8 cellular contexts compared by ENCODE assay signal in the genomic region with DNA sequence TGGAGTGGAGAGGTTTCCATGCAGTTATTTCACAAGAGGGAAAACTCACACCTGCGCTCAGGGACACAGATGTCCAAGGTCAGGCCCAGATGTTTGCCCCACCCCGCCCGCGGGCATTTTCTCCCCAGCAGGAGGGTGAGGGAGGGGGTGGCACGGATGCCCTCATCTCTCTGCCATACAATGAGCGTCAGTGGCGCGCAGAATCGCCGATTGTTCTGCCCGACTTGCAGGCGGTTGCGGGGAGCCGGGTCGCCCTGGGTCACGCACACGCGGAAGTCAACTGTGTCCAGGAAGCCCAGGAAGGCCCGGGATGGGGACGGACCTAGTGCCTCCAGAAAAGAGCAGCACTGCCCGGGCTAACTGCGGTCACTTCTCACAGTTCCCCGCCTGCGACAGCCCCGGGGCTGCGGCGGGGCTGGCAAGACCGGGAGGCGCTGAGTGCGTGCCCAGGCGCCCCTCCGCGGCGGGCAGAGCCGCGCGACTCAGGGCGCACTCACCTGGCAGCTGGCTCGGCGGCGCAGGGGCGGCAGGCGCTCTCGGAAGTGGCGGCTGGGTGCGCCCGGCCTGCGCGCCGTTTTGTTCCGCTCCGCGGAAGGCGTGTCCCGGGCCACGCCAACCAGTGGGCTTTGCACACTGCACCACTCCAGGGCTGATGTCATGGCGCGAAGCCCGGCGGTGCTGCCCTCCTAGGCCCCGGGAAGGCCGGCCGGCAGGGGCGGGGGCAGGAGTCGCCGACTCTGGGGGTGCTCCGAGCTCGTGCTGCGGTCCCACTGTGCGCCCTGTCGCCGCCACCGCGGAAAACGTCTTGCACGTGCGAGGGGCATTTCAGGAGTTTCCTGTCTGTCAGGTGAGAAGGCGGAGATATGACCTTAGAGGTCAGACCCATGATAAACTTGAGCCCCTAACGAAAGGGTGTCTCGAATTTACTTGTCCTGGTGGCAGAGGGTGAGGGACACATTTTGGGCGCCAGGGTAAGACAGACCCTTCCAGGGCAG. TPM values are rescaled to one million over a fixed set of nuclear protein-coding genes. Genes with fewer than 3 reads are reported as not detected.
DNase-seq lines count a peak whose midpoint lies in the region; ATAC-seq and TF ChIP-seq lines count a peak whose summit lies in the region.

A gene (minus strand): TSS at position 551 of the 995 bp plus-strand sequence. CDS start 10,820 bp downstream, outside the sequence.

- intact Hi-C loops in CD4-positive, alpha-beta memory T cell (cut with micrococcal nuclease): loop anchor here (1.0 kb wide), 1 partner anchor 25 kb away; no protein-coding TSS in a partner anchor
- intact Hi-C loops in OCI-LY7 (cut with micrococcal nuclease; ENCODE audit: unreplicated experiment): loop anchor here (5.0 kb wide), 1 partner anchor 485 kb away; a partner anchor contains a TSS
- intact Hi-C loops in esophagus squamous epithelium (cut with DNase I): no loop called here

- no peaks in the 10 kb centered on the region for H3K9me3 ChIP-seq in CD4-positive, alpha-beta memory T cell (ENCODE audit: control insufficient read depth in 1 of 2, low read length in 2 of 2)
- H3K9me3 ChIP-seq in OCI-LY7 (ENCODE audit: low read length): no peaks in the 10 kb centered on the region
- H3K9me3 ChIP-seq in esophagus squamous epithelium: no peaks in the 10 kb centered on the region

- peak in 3 of 4 donors; percentile 30 to 97 (median 93) for TF ChIP-seq POLR2A in esophagus squamous epithelium (IDR thresholded peaks at IDR 0.05)

- peaks cover 0 to 2% of the 10 kb centered on the region in 2 donors for H3K36me3 Mint-ChIP-seq in CD4-positive, alpha-beta memory T cell
- no peaks in the 10 kb centered on the region for H3K36me3 Mint-ChIP-seq in naive B cell
- peaks cover 6% of the 10 kb centered on the region for H3K36me3 Mint-ChIP-seq in stimulated activated memory B cell treated with anti-CD40 and anti-IgM and Interleukin-4, amounts not matched to agents 10 μg/mL and 1 μg/mL and 100 μg/mL, for 72 hours

- H3K27ac ChIP-seq in CD4-positive, alpha-beta memory T cell (ENCODE audit: low read depth, low read length): peak within 1 kb of the TSS; percentile 70
- H3K27ac ChIP-seq in OCI-LY7 (ENCODE audit: low read depth, low read length, poor library complexity, severe bottlenecking): peak within 1 kb of the TSS; percentile 59
- peak within 1 kb of the TSS; percentile 90 to 97 (median 92) for H3K27ac ChIP-seq in esophagus squamous epithelium

- peak within 1 kb of the TSS; percentile 79 for H3K4me2 ChIP-seq in OCI-LY7 (ENCODE audit: low read length)

- H3K4me1 ChIP-seq in CD4-positive, alpha-beta memory T cell (ENCODE audit: insufficient read depth, low read length): peaks cover 37% of the 10 kb centered on the region
- H3K4me1 ChIP-seq in OCI-LY7 (ENCODE audit: insufficient read depth, low read length, poor library complexity, severe bottlenecking) (peaks cover 96% of the 10 kb centered on the region), esophagus squamous epithelium (peaks cover 18 to 75% (median 47%) of the 10 kb centered on the region in 3 donors)

- H3K9me2 ChIP-seq in OCI-LY7 (ENCODE audit: insufficient read depth, low read length): no peaks in the 10 kb centered on the region

- H3K36me3 ChIP-seq in CD4-positive, alpha-beta memory T cell (ENCODE audit: insufficient read depth, low read length): no peaks in the 10 kb centered on the region
- no peaks in the 10 kb centered on the region for H3K36me3 ChIP-seq in OCI-LY7 (ENCODE audit: insufficient read depth, low read length)
- H3K36me3 ChIP-seq in esophagus squamous epithelium: peaks cover 0 to 6% (median 0%) of the 10 kb centered on the region in 3 donors

- H2AFZ ChIP-seq in OCI-LY7 (ENCODE audit: low read length): peak within 1 kb of the TSS; percentile 76

- peaks cover 33% of the 10 kb centered on the region; the same call in 1 of the 2 replicates for H3K79me2 ChIP-seq in OCI-LY7 (ENCODE audit: insufficient read depth, low read depth, low read length)

- CTCF ChIA-PET in CD4-positive, alpha-beta memory T cell (lab: Charles Lee; ENCODE audit: partially characterized antibody): interaction anchor here (0.8 to 24.2 kb wide), 3 partner anchors 21 to 59 kb away, joined by 3 to 714 read pairs (median 3); no protein-coding TSS in a partner anchor
- CTCF ChIA-PET in OCI-LY7 (lab: Charles Lee; ENCODE audit: unreplicated experiment): interaction anchor here (0.6 to 2.3 kb wide), 3 partner anchors 25 to 336 kb away, joined by 3 to 12 read pairs (median 4); no protein-coding TSS in a partner anchor

- peak within 1 kb of the TSS; percentile 91 to 94 (median 92) for H3K4me3 Mint-ChIP-seq in CD4-positive, alpha-beta memory T cell
- H3K4me3 Mint-ChIP-seq in naive B cell: peak within 1 kb of the TSS; percentile 84 to 95 (median 90)
- peak within 1 kb of the TSS; percentile 86 for H3K4me3 Mint-ChIP-seq in stimulated activated memory B cell treated with anti-CD40 and anti-IgM and Interleukin-4, amounts not matched to agents 10 μg/mL and 1 μg/mL and 100 μg/mL, for 72 hours

- peak within 1 kb of the TSS; percentile 8 to 83 for H3K4me3 ChIP-seq in CD4-positive, alpha-beta memory T cell (ENCODE audit: low read length in 2 of 2)
- peak within 1 kb of the TSS; percentile 80 for H3K4me3 ChIP-seq in OCI-LY7 (ENCODE audit: low read depth, low read length, poor library complexity, severe bottlenecking)
- H3K4me3 ChIP-seq in esophagus squamous epithelium: peak within 1 kb of the TSS; percentile 60 to 92 (median 62)

- H3K27me3 ChIP-seq in CD4-positive, alpha-beta memory T cell (ENCODE audit: insufficient read depth, low read length): no peaks in the 10 kb centered on the region
- H3K27me3 ChIP-seq in esophagus squamous epithelium: no peaks in the 10 kb centered on the region

- POLR2A ChIA-PET in CD4-positive, alpha-beta memory T cell (lab: Charles Lee; ENCODE audit: partially characterized antibody): interaction anchor here (0.6 to 5.0 kb wide), 5 partner anchors 9 to 1279 kb away, joined by 4 to 40 read pairs (median 5); no protein-coding TSS in a partner anchor
- POLR2A ChIA-PET in OCI-LY7 (lab: Charles Lee): interaction anchor here (0.7 to 1.1 kb wide), 3 partner anchors 17 to 1904 kb away, joined by 3 read pairs; a partner anchor contains a TSS

- H3K4me1 Mint-ChIP-seq in CD4-positive, alpha-beta memory T cell: peaks cover 35 to 54% (median 44%) of the 10 kb centered on the region in 4 donors
- H3K4me1 Mint-ChIP-seq in naive B cell: peaks cover 13 to 28% (median 17%) of the 10 kb centered on the region in 3 donors
- H3K4me1 Mint-ChIP-seq in stimulated activated memory B cell treated with anti-CD40 and anti-IgM and Interleukin-4, amounts not matched to agents 10 μg/mL and 1 μg/mL and 100 μg/mL, for 72 hours: peaks cover 49% of the 10 kb centered on the region

- peak; percentile 80 to 85 (median 83) for DNase-seq in CD4-positive, alpha-beta memory T cell
- DNase-seq in HPDE6-E6E7 (ENCODE audit: extremely low spot score) (peak; percentile 91), OCI-LY7 (ENCODE audit: low spot score) (peak; percentile 87), esophagus squamous epithelium (lab: John Stamatoyannopoulos, UW) (peak; percentile 44), naive B cell (peak; percentile 69)
- peak; percentile 84 for DNase-seq in activated T-cell treated with anti-CD3 and anti-CD28 coated beads, Interleukin-2, amount 50 U/mL, for 1 hour

- H3K9me3 Mint-ChIP-seq in CD4-positive, alpha-beta memory T cell: no peaks in the 10 kb centered on the region
- H3K9me3 Mint-ChIP-seq in naive B cell: no peaks in the 10 kb centered on the region
- no peaks in the 10 kb centered on the region for H3K9me3 Mint-ChIP-seq in stimulated activated memory B cell treated with anti-CD40 and anti-IgM and Interleukin-4, amounts not matched to agents 10 μg/mL and 1 μg/mL and 100 μg/mL, for 72 hours

- H3K27me3 Mint-ChIP-seq in CD4-positive, alpha-beta memory T cell: no peaks in the 10 kb centered on the region
- H3K27me3 Mint-ChIP-seq in naive B cell: no peaks in the 10 kb centered on the region
- H3K27me3 Mint-ChIP-seq in stimulated activated memory B cell treated with anti-CD40 and anti-IgM and Interleukin-4, amounts not matched to agents 10 μg/mL and 1 μg/mL and 100 μg/mL, for 72 hours: no peaks in the 10 kb centered on the region

- peak within 1 kb of the TSS; percentile 85 to 96 (median 95) for H3K27ac Mint-ChIP-seq in CD4-positive, alpha-beta memory T cell
- H3K27ac Mint-ChIP-seq in naive B cell: peak within 1 kb of the TSS in 5 of 6 donors; percentile 72 to 89 (median 86)
- peak within 1 kb of the TSS; percentile 81 for H3K27ac Mint-ChIP-seq in stimulated activated memory B cell treated with anti-CD40 and anti-IgM and Interleukin-4, amounts not matched to agents 10 μg/mL and 1 μg/mL and 100 μg/mL, for 72 hours

- TF ChIP-seq CTCF in OCI-LY7 (conservative IDR thresholded peaks at IDR 0.05; ENCODE audit: low read length) (peak; percentile 40; the same call in 1 of the 2 replicates), esophagus squamous epithelium (IDR thresholded peaks at IDR 0.05) (peak in 2 of 6 experiments; percentile 9 to 18)

- no peaks in the 10 kb centered on the region for H4K20me1 ChIP-seq in OCI-LY7 (ENCODE audit: insufficient read depth, low read length)

- peak; percentile 84 for ATAC-seq in GM19455 (IDR thresholded peaks at IDR 0.05; ENCODE audit: unreplicated experiment)
- ATAC-seq in naive B cell (ENCODE audit: low read depth in 2 of 2): peak; percentile 96
- peak; percentile 97 for ATAC-seq in stimulated activated memory B cell treated with anti-CD40 and anti-IgM and Interleukin-4, amounts not matched to agents 10 μg/mL and 1 μg/mL and 100 μg/mL, for 72 hours

- no TSS peak for BruUV-seq in OCI-LY7 (replicated peaks; lab: Mats Ljungman, UMichigan)

- WGBS in esophagus squamous epithelium, 2 donors: 7 to 10% methylated on average over 7 to 22 of the region's 81 CpGs

RNA-seq across cellular contexts. Expression of the gene that starts here (rescaled TPM):
- total RNA-seq in CD4-positive, alpha-beta memory T cell: 10 to 100 TPM; 34.2 to 36.0 TPM
- polyA plus RNA-seq in CD4-positive, alpha-beta memory T cell: 10 to 100 TPM; 74.6 to 79.3 TPM
- 46.4 and 52.8 TPM in 2 replicates for total RNA-seq in OCI-LY7 (2014; rRNA removed; shearing (Covaris generic))
- total RNA-seq in OCI-LY7 (2022): 72.2 and 89.8 TPM in 2 replicates
- 1,000 to 10,000 TPM in 1 of 4 donors, 100 to 1,000 TPM in 3; 243 to 1,044 (median 363) TPM for total RNA-seq in esophagus squamous epithelium
- polyA plus RNA-seq in naive B cell (ENCODE audit: low read depth in 6 of 6): 10 to 100 TPM; 25.4 to 35.4 (median 27.8) TPM

Comparison
In these comparisons a context has a peak if more than half of its experiments do, and no peak if none do; other contexts are left out.
1. Peak in every context shown above with its lines: DNase-seq, ATAC-seq, H3K4me3 ChIP-seq and H3K27ac ChIP-seq.